In the genomic region with DNA sequence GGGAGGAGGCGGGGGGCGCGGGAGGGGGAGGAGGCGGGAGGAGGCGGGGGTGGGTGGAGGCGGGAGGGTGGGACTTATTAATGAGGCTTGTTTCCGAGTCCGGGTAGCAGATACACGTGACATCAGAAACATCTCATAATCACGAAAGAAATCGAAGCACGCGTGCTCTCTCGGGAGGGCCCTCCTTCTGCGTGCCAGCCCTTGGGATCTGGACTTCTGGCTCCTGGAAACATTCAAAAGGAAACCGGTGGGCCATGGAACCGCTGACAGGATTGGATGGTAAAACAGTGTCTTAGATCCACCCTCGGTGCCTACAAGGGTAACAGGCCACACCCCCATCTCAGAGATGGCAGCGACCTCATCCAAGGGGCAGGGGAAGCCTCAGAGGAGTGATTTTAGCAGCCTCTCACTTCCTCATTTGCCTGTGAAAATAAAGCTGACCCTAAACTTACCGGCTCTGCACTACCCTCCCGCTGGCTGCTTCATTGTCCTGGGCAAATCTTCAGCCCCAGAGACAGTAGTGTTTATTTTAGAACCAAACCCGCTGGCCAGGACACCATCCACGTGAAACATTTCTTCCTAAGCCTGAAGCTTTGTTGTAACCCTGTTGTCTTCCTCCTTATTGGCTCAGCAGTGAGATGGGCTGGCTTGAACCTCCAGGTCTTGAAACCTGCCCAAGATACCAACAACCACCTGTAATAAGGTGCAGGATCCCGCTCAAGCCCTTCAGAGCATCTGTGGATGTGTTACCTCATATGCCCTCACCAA, we compare ENCODE assay signal across 1 cellular context.
A peak's percentile ranks its signal among the peaks of the same experiment; 100 is the strongest.
TF ChIP-seq lines count a peak whose summit lies in the region.

No MANE protein-coding gene starts in this region.

TF ChIP-seq in HepG2, 621 proteins besides CTCF, POLR2A, EP300 and RAD21 (continued from another document and continues in another):
- TF ChIP-seq HNF4G (IDR thresholded peaks at IDR 0.05; ENCODE audit: borderline replicate concordance, low read depth, low read length) (no peak), HNF4G (CRISPR knock-in tag; IDR thresholded peaks at IDR 0.05; ENCODE audit: borderline replicate concordance, low read depth) (peak; percentile 59; the same call in 1 of the 2 replicates), ZNF274 (CRISPR knock-in tag; IDR thresholded peaks at IDR 0.05) (no peak), ZFP37 (CRISPR knock-in tag; IDR thresholded peaks at IDR 0.05; ENCODE audit: borderline replicate concordance) (peak; percentile 37; the same call in 1 of the 2 replicates), PHF20 (CRISPR knock-in tag; IDR thresholded peaks at IDR 0.05) (0 out of 2 replicates have a peak, but pooled peaks have one; percentile 24), TCF7 (IDR thresholded peaks at IDR 0.05; ENCODE audit: low read depth) (0 out of 2 replicates have a peak, but pooled peaks have one; percentile 13), ZNF788 (CRISPR knock-in tag; IDR thresholded peaks at IDR 0.05; ENCODE audit: borderline replicate concordance) (0 out of 2 replicates have a peak, but pooled peaks have one; percentile 11), SOX13 (IDR thresholded peaks at IDR 0.05) (0 out of 2 replicates have a peak, but pooled peaks have one; percentile 11), SOX13 (CRISPR knock-in tag; conservative IDR thresholded peaks at IDR 0.05 in 1 of 2, IDR thresholded peaks at IDR 0.05 in 1 of 2) (peak in 1 of 2 experiments; percentile 61; a peak in 1 of 4 replicates), REXO4 (CRISPR knock-in tag; IDR thresholded peaks at IDR 0.05; ENCODE audit: borderline replicate concordance) (no peak), FOXK2 (IDR thresholded peaks at IDR 0.05) (no peak), TGIF2 (CRISPR knock-in tag; IDR thresholded peaks at IDR 0.05) (peak; percentile 62; the same call in 1 of the 2 replicates), ZNF879 (CRISPR knock-in tag; IDR thresholded peaks at IDR 0.05) (0 out of 2 replicates have a peak, but pooled peaks have one; percentile 41), CHD2 (IDR thresholded peaks at IDR 0.05; ENCODE audit: low read depth, low read length) (0 out of 2 replicates have a peak, but pooled peaks have one; percentile 11), ZC3H4 (CRISPR knock-in tag; IDR thresholded peaks at IDR 0.05; ENCODE audit: borderline replicate concordance) (no peak), RXRB (CRISPR knock-in tag; IDR thresholded peaks at IDR 0.05; ENCODE audit: borderline replicate concordance) (peak; percentile 43), ZNF207 (IDR thresholded peaks at IDR 0.05; ENCODE audit: borderline replicate concordance) (no peak), ZNF232 (CRISPR knock-in tag; IDR thresholded peaks at IDR 0.05; ENCODE audit: borderline replicate concordance) (peak; percentile 23; the same call in 1 of the 2 replicates), ZFP41 (CRISPR knock-in tag; IDR thresholded peaks at IDR 0.05; ENCODE audit: borderline replicate concordance) (0 out of 2 replicates have a peak, but pooled peaks have one; percentile 44), POLR2AphosphoS5 (IDR thresholded peaks at IDR 0.05; ENCODE audit: low read depth, low read length) (peak; percentile 17; the same call in 1 of the 2 replicates), PAX8 (CRISPR knock-in tag; IDR thresholded peaks at IDR 0.05; ENCODE audit: borderline replicate concordance) (no peak), ZNF891 (CRISPR knock-in tag; IDR thresholded peaks at IDR 0.05) (peak; percentile 18; the same call in 1 of the 2 replicates), ISL2 (CRISPR knock-in tag; IDR thresholded peaks at IDR 0.05) (no peak), ZBTB7B (CRISPR knock-in tag; IDR thresholded peaks at IDR 0.05) (0 out of 2 replicates have a peak, but pooled peaks have one; percentile 19), SIX1 (CRISPR knock-in tag; IDR thresholded peaks at IDR 0.05; ENCODE audit: borderline replicate concordance) (no peak), BRD4 (CRISPR knock-in tag; IDR thresholded peaks at IDR 0.05) (peak; percentile 62; the same call in 1 of the 2 replicates), HMG20B (CRISPR knock-in tag; conservative IDR thresholded peaks at IDR 0.05) (0 out of 2 replicates have a peak, but pooled peaks have one; percentile 12), CREM (IDR thresholded peaks at IDR 0.05) (no peak), CREM (CRISPR knock-in tag; IDR thresholded peaks at IDR 0.05) (no peak), CHD4 (IDR thresholded peaks at IDR 0.05; ENCODE audit: borderline replicate concordance, low read length) (peak; percentile 49; the same call in 1 of the 2 replicates), SAP130 (CRISPR knock-in tag; IDR thresholded peaks at IDR 0.05; ENCODE audit: low read depth) (peak; percentile 47), MLLT10 (CRISPR knock-in tag; IDR thresholded peaks at IDR 0.05) (0 out of 2 replicates have a peak, but pooled peaks have one; percentile 59)
- TF ChIP-seq, protein P1, sequence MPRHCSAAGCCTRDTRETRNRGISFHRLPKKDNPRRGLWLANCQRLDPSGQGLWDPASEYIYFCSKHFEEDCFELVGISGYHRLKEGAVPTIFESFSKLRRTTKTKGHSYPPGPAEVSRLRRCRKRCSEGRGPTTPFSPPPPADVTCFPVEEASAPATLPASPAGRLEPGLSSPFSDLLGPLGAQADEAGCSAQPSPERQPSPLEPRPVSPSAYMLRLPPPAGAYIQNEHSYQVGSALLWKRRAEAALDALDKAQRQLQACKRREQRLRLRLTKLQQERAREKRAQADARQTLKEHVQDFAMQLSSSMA (CRISPR knock-in tag; IDR thresholded peaks at IDR 0.05): 0 out of 2 replicates have a peak, but pooled peaks have one; percentile 49
- TF ChIP-seq, protein P2, sequence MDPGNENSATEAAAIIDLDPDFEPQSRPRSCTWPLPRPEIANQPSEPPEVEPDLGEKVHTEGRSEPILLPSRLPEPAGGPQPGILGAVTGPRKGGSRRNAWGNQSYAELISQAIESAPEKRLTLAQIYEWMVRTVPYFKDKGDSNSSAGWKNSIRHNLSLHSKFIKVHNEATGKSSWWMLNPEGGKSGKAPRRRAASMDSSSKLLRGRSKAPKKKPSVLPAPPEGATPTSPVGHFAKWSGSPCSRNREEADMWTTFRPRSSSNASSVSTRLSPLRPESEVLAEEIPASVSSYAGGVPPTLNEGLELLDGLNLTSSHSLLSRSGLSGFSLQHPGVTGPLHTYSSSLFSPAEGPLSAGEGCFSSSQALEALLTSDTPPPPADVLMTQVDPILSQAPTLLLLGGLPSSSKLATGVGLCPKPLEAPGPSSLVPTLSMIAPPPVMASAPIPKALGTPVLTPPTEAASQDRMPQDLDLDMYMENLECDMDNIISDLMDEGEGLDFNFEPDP (CRISPR knock-in tag; conservative IDR thresholded peaks at IDR 0.05): no peak
- TF ChIP-seq, protein P3, sequence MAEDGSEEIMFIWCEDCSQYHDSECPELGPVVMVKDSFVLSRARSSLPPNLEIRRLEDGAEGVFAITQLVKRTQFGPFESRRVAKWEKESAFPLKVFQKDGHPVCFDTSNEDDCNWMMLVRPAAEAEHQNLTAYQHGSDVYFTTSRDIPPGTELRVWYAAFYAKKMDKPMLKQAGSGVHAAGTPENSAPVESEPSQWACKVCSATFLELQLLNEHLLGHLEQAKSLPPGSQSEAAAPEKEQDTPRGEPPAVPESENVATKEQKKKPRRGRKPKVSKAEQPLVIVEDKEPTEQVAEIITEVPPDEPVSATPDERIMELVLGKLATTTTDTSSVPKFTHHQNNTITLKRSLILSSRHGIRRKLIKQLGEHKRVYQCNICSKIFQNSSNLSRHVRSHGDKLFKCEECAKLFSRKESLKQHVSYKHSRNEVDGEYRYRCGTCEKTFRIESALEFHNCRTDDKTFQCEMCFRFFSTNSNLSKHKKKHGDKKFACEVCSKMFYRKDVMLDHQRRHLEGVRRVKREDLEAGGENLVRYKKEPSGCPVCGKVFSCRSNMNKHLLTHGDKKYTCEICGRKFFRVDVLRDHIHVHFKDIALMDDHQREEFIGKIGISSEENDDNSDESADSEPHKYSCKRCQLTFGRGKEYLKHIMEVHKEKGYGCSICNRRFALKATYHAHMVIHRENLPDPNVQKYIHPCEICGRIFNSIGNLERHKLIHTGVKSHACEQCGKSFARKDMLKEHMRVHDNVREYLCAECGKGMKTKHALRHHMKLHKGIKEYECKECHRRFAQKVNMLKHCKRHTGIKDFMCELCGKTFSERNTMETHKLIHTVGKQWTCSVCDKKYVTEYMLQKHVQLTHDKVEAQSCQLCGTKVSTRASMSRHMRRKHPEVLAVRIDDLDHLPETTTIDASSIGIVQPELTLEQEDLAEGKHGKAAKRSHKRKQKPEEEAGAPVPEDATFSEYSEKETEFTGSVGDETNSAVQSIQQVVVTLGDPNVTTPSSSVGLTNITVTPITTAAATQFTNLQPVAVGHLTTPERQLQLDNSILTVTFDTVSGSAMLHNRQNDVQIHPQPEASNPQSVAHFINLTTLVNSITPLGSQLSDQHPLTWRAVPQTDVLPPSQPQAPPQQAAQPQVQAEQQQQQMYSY (CRISPR knock-in tag; IDR thresholded peaks at IDR 0.05): peak; percentile 55; the same call in 1 of the 2 replicates
- TF ChIP-seq, protein P4, sequence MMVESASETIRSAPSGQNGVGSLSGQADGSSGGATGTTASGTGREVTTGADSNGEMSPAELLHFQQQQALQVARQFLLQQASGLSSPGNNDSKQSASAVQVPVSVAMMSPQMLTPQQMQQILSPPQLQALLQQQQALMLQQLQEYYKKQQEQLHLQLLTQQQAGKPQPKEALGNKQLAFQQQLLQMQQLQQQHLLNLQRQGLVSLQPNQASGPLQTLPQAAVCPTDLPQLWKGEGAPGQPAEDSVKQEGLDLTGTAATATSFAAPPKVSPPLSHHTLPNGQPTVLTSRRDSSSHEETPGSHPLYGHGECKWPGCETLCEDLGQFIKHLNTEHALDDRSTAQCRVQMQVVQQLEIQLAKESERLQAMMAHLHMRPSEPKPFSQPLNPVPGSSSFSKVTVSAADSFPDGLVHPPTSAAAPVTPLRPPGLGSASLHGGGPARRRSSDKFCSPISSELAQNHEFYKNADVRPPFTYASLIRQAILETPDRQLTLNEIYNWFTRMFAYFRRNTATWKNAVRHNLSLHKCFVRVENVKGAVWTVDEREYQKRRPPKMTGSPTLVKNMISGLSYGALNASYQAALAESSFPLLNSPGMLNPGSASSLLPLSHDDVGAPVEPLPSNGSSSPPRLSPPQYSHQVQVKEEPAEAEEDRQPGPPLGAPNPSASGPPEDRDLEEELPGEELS (CRISPR knock-in tag; IDR thresholded peaks at IDR 0.05): peak; percentile 25
- TF ChIP-seq, protein P5, sequence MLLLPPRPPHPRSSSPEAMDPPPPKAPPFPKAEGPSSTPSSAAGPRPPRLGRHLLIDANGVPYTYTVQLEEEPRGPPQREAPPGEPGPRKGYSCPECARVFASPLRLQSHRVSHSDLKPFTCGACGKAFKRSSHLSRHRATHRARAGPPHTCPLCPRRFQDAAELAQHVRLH (CRISPR knock-in tag; IDR thresholded peaks at IDR 0.05; ENCODE audit: borderline replicate concordance, low read depth): peak; percentile 23; the same call in 1 of the 2 replicates
- TF ChIP-seq, protein P6, sequence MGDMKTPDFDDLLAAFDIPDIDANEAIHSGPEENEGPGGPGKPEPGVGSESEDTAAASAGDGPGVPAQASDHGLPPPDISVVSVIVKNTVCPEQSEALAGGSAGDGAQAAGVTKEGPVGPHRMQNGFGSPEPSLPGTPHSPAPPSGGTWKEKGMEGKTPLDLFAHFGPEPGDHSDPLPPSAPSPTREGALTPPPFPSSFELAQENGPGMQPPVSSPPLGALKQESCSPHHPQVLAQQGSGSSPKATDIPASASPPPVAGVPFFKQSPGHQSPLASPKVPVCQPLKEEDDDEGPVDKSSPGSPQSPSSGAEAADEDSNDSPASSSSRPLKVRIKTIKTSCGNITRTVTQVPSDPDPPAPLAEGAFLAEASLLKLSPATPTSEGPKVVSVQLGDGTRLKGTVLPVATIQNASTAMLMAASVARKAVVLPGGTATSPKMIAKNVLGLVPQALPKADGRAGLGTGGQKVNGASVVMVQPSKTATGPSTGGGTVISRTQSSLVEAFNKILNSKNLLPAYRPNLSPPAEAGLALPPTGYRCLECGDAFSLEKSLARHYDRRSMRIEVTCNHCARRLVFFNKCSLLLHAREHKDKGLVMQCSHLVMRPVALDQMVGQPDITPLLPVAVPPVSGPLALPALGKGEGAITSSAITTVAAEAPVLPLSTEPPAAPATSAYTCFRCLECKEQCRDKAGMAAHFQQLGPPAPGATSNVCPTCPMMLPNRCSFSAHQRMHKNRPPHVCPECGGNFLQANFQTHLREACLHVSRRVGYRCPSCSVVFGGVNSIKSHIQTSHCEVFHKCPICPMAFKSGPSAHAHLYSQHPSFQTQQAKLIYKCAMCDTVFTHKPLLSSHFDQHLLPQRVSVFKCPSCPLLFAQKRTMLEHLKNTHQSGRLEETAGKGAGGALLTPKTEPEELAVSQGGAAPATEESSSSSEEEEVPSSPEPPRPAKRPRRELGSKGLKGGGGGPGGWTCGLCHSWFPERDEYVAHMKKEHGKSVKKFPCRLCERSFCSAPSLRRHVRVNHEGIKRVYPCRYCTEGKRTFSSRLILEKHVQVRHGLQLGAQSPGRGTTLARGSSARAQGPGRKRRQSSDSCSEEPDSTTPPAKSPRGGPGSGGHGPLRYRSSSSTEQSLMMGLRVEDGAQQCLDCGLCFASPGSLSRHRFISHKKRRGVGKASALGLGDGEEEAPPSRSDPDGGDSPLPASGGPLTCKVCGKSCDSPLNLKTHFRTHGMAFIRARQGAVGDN (CRISPR knock-in tag; IDR thresholded peaks at IDR 0.05): peak; percentile 59
- TF ChIP-seq, protein P7, sequence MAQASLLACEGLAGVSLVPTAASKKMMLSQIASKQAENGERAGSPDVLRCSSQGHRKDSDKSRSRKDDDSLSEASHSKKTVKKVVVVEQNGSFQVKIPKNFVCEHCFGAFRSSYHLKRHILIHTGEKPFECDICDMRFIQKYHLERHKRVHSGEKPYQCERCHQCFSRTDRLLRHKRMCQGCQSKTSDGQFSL (CRISPR knock-in tag; IDR thresholded peaks at IDR 0.05): peak; percentile 10; the same call in 1 of the 2 replicates
- TF ChIP-seq, protein P8, sequence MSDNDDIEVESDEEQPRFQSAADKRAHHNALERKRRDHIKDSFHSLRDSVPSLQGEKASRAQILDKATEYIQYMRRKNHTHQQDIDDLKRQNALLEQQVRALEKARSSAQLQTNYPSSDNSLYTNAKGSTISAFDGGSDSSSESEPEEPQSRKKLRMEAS (IDR thresholded peaks at IDR 0.05): peak; percentile 49
- TF ChIP-seq, protein P9, sequence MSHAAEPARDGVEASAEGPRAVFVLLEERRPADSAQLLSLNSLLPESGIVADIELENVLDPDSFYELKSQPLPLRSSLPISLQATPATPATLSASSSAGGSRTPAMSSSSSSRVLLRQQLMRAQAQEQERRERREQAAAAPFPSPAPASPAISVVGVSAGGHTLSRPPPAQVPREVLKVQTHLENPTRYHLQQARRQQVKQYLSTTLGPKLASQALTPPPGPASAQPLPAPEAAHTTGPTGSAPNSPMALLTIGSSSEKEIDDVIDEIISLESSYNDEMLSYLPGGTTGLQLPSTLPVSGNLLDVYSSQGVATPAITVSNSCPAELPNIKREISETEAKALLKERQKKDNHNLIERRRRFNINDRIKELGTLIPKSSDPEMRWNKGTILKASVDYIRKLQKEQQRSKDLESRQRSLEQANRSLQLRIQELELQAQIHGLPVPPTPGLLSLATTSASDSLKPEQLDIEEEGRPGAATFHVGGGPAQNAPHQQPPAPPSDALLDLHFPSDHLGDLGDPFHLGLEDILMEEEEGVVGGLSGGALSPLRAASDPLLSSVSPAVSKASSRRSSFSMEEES (CRISPR knock-in tag; IDR thresholded peaks at IDR 0.05): no peak; the same call in none of the 2 replicates
